In the genomic region with DNA sequence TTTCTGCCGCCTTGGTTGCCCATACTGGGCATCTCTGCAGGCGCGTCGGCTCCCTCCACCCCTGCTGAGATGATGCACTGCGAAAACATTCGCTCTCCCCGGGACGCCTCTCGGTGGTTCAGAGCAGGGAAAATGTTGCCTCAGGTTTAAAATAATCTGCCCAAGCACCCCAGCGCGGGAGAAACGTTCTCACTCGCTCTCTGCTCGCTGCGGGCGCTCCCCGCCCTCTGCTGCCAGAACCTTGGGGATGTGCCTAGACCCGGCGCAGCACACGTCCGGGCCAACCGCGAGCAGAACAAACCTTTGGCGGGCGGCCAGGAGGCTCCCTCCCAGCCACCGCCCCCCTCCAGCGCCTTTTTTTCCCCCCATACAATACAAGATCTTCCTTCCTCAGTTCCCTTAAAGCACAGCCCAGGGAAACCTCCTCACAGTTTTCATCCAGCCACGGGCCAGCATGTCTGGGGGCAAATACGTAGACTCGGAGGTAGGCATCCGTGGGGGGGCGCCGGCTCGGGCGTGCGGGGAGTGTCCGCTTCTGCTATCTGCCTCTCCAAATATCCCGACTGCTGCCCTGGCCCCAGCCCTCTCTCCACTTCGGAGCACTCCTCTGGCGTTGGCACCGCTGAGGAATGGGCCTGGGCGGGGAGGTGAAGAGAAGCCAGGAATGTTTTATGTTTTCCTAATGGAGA, we compare ENCODE assay signal across 1 cellular context.
TF ChIP-seq lines count a peak whose summit lies in the region.

Gene CAV1, plus strand, starts transcription at position 428 of the 689 bp plus-strand sequence. Its CDS starts 27 bp downstream, at position 455.

TF ChIP-seq in GM12878, 131 proteins besides CTCF, POLR2A, EP300 and RAD21 (continued from another document):
- TF ChIP-seq ZBTB11 (CRISPR knock-in tag; IDR thresholded peaks at IDR 0.05), result no peak
- TF ChIP-seq CREM (IDR thresholded peaks at IDR 0.05; ENCODE audit: low read depth), result no peak
- TF ChIP-seq, protein P1, sequence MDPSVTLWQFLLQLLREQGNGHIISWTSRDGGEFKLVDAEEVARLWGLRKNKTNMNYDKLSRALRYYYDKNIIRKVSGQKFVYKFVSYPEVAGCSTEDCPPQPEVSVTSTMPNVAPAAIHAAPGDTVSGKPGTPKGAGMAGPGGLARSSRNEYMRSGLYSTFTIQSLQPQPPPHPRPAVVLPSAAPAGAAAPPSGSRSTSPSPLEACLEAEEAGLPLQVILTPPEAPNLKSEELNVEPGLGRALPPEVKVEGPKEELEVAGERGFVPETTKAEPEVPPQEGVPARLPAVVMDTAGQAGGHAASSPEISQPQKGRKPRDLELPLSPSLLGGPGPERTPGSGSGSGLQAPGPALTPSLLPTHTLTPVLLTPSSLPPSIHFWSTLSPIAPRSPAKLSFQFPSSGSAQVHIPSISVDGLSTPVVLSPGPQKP (IDR thresholded peaks at IDR 0.05; ENCODE audit: low read depth, low read length), result no peak
- TF ChIP-seq BRCA1 (IDR thresholded peaks at IDR 0.05; ENCODE audit: low read depth, low read length), result no peak
- no peak for TF ChIP-seq WRNIP1 (IDR thresholded peaks at IDR 0.05; ENCODE audit: borderline replicate concordance, low read depth, low read length)
- TF ChIP-seq SRF (IDR thresholded peaks at IDR 0.05; ENCODE audit: low read depth in 2 of 2, low read length in 2 of 2), result no peak
- TF ChIP-seq BHLHE40 (IDR thresholded peaks at IDR 0.05; ENCODE audit: borderline replicate concordance in 1 of 2, low read depth in 2 of 2, low read length in 1 of 2), result no peak
- no peak for TF ChIP-seq TCF12 (IDR thresholded peaks at IDR 0.05; ENCODE audit: low read depth, low read length)
- TF ChIP-seq SP1 (IDR thresholded peaks at IDR 0.05; ENCODE audit: low read depth, low read length), result no peak
